In the genomic region with DNA sequence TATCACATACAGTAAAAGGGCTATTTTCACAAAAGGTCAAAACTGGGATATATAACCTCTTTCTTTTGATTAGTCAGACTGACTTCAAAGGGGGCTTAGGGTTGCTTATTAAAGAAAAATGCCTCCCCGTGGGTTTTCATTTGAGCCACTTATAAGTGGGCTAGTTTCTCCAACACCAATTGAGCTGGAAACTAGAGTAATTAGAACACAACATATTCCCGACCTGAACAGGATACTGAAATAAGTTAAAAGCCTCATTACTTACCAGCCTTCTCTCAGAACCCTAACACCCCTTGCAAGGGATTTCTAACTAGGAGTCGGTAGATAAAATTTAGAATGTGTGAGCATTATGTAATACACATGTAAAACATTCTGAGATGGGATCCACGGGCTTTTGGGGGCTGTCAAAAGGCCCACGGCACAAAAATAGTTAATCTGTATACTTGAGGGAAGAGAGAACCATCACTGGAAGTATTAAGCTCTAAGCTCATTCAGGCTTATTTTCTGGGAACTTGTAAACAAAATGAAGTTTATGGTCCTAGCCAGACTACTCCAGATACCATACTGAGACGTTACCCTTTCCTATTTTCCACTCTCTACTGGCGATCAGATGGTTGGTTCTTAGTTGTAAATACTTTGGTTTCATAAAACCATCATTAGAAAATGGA, we compare ENCODE assay signal across 7 cellular contexts. TPM values are rescaled to one million over a fixed set of nuclear protein-coding genes. Genes with fewer than 3 reads are reported as not detected.
A peak's percentile ranks its signal among the peaks of the same experiment; 100 is the strongest.
DNase-seq lines count a peak whose midpoint lies in the region; ATAC-seq and TF ChIP-seq lines count a peak whose summit lies in the region.

No MANE protein-coding gene starts in this region.

- POLR2A ChIA-PET in HCT116 (lab: Charles Lee) = interaction anchor here (1.1 to 2.5 kb wide), 3 partner anchors 12 to 30 kb away, joined by 3 to 18 read pairs (median 3); a partner anchor contains a TSS

- no peak for TF ChIP-seq RAD21 in HCT116 (IDR thresholded peaks at IDR 0.05; ENCODE audit: low read depth)

- RAD21 ChIA-PET in HCT116 (lab: Charles Lee; ENCODE audit: low non-redundant PET in 1 of 2, low total read pairs in 2 of 2, uncharacterized antibody in 2 of 2, unreplicated experiment in 2 of 2) = no interaction called here

- no peaks in the 10 kb centered on the region for H3K36me3 ChIP-seq in HCT116 (ENCODE audit: control insufficient read depth in 1 of 2, insufficient read depth in 2 of 2, low read length in 2 of 2)

- no peak for TF ChIP-seq POLR2A in HCT116 (IDR thresholded peaks at IDR 0.05; ENCODE audit: borderline replicate concordance, extremely low read depth, insufficient read depth, insufficient read length)

- peaks cover 23 to 32% of the 10 kb centered on the region in 2 experiments for H3K4me1 ChIP-seq in HCT116 (ENCODE audit: control insufficient read depth in 1 of 2, insufficient read depth in 2 of 2, low read length in 2 of 2)

- H3K9me2 ChIP-seq in HCT116 (ENCODE audit: insufficient read depth) = no peaks in the 10 kb centered on the region

- no peaks in the 10 kb centered on the region for H4K20me1 ChIP-seq in HCT116 (ENCODE audit: insufficient read depth)

- CTCF ChIA-PET in HCT116 (lab: Charles Lee) = interaction anchor here (0.8 kb wide), 1 partner anchor 29 kb away, joined by 3 read pairs; no protein-coding TSS in a partner anchor

- no peak for ATAC-seq in HCT116
- no peak for ATAC-seq in T-helper 17 cell
- no peak for ATAC-seq in stimulated activated naive B cell treated with anti-CD40 and anti-IgM and Interleukin-4, amounts not matched to agents 10 μg/mL and 1 μg/mL and 100 μg/mL, for 72 hours (replicated peaks)
- no peak for ATAC-seq in HG03469 (IDR thresholded peaks at IDR 0.05; ENCODE audit: unreplicated experiment)

- peaks cover 15% of the 10 kb centered on the region for H3K9me3 Mint-ChIP-seq in glutamatergic neuron (ENCODE audit: unreplicated experiment)
- no peaks in the 10 kb centered on the region for H3K9me3 Mint-ChIP-seq in stimulated activated naive B cell treated with anti-CD40 and anti-IgM and Interleukin-4, amounts not matched to agents 10 μg/mL and 1 μg/mL and 100 μg/mL, for 72 hours

- no peak for DNase-seq in HCT116 (ENCODE audit: low read depth, low spot score)
- no peak for DNase-seq in T-helper 17 cell
- no peak for DNase-seq in glutamatergic neuron
- DNase-seq in stimulated activated naive B cell treated with anti-CD40 and anti-IgM and Interleukin-4, amounts not matched to agents 10 μg/mL and 1 μg/mL and 100 μg/mL, for 72 hours = no peak
- no peak for DNase-seq in hippocampal formation (lab: John Stamatoyannopoulos, UW)
- no peak for DNase-seq in activated effector memory CD4-positive, alpha-beta T cell treated with Interleukin-2 at 50 U/mL for 16 hours

- H3K27ac Mint-ChIP-seq in T-helper 17 cell = no peak overlapping the region
- peak overlapping the region; percentile 100 for H3K27ac Mint-ChIP-seq in glutamatergic neuron (ENCODE audit: unreplicated experiment)
- H3K27ac Mint-ChIP-seq in stimulated activated naive B cell treated with anti-CD40 and anti-IgM and Interleukin-4, amounts not matched to agents 10 μg/mL and 1 μg/mL and 100 μg/mL, for 72 hours = peak overlapping the region; percentile 100

- peaks cover 48% of the 10 kb centered on the region for H3K79me2 ChIP-seq in HCT116 (ENCODE audit: insufficient read depth, low read length)

- no peaks in the 10 kb centered on the region for H3K27me3 ChIP-seq in HCT116 (ENCODE audit: insufficient read depth, low read length)

- peak overlapping the region; percentile 68 to 76 for H3K4me3 ChIP-seq in HCT116 (replicated peaks in 1 of 2; ENCODE audit: low read depth in 1 of 2, low read length in 2 of 2)

- H3K36me3 Mint-ChIP-seq in T-helper 17 cell (ENCODE audit: low read depth) = peaks cover 2% of the 10 kb centered on the region
- H3K36me3 Mint-ChIP-seq in glutamatergic neuron (ENCODE audit: unreplicated experiment) = no peaks in the 10 kb centered on the region
- H3K36me3 Mint-ChIP-seq in stimulated activated naive B cell treated with anti-CD40 and anti-IgM and Interleukin-4, amounts not matched to agents 10 μg/mL and 1 μg/mL and 100 μg/mL, for 72 hours = peaks cover 5 to 12% of the 10 kb centered on the region in 2 donors

- H3K27ac ChIP-seq in HCT116 (ENCODE audit: low read depth, low read length) = peak overlapping the region; percentile 91

- H3K4me2 ChIP-seq in HCT116 (ENCODE audit: low read length) = peak overlapping the region; percentile 88

- intact Hi-C loops in HCT116 (cut with micrococcal nuclease) = loop anchor here (1.0 to 10.0 kb wide), 4 partner anchors 29 to 600 kb away; a partner anchor contains a TSS

- H3K4me1 Mint-ChIP-seq in T-helper 17 cell (peaks cover 39% of the 10 kb centered on the region), glutamatergic neuron (ENCODE audit: low read depth, unreplicated experiment) (peaks cover 59% of the 10 kb centered on the region)
- peaks cover 30 to 43% of the 10 kb centered on the region in 2 donors for H3K4me1 Mint-ChIP-seq in stimulated activated naive B cell treated with anti-CD40 and anti-IgM and Interleukin-4, amounts not matched to agents 10 μg/mL and 1 μg/mL and 100 μg/mL, for 72 hours

- peak overlapping the region; percentile 97 for H3K4me3 Mint-ChIP-seq in T-helper 17 cell
- peak overlapping the region; percentile 100 for H3K4me3 Mint-ChIP-seq in glutamatergic neuron (ENCODE audit: unreplicated experiment)
- peak overlapping the region; percentile 99 for H3K4me3 Mint-ChIP-seq in stimulated activated naive B cell treated with anti-CD40 and anti-IgM and Interleukin-4, amounts not matched to agents 10 μg/mL and 1 μg/mL and 100 μg/mL, for 72 hours

- H2AFZ ChIP-seq in HCT116 (ENCODE audit: low read depth, low read length, poor library complexity, severe bottlenecking) = no peak overlapping the region

- H3K27me3 Mint-ChIP-seq in T-helper 17 cell (no peaks in the 10 kb centered on the region), glutamatergic neuron (ENCODE audit: unreplicated experiment) (peaks cover 2% of the 10 kb centered on the region)
- no peaks in the 10 kb centered on the region for H3K27me3 Mint-ChIP-seq in stimulated activated naive B cell treated with anti-CD40 and anti-IgM and Interleukin-4, amounts not matched to agents 10 μg/mL and 1 μg/mL and 100 μg/mL, for 72 hours

- H3K9me3 ChIP-seq in HCT116 (ENCODE audit: control insufficient read depth in 1 of 2, insufficient read depth in 1 of 2, low read depth in 1 of 2, low read length in 2 of 2) (no peaks in the 10 kb centered on the region), T-helper 17 cell (ENCODE audit: control insufficient read depth, low read length, poor library complexity, severe bottlenecking) (no peaks in the 10 kb centered on the region)

- TF ChIP-seq CTCF in HCT116 (IDR thresholded peaks at IDR 0.05 in 2 of 3, conservative IDR thresholded peaks at IDR 0.05 in 1 of 3; ENCODE audit: borderline replicate concordance in 1 of 3, insufficient read depth in 1 of 3, low read depth in 2 of 3, low read length in 2 of 3) = no peak
- no peak for TF ChIP-seq CTCF in glutamatergic neuron (IDR thresholded peaks at IDR 0.05; ENCODE audit: partially characterized antibody, unreplicated experiment)

- no TSS peak for BruUV-seq in HCT116 (replicated peaks; lab: Mats Ljungman, UMichigan)

- peak overlapping the region; percentile 94 for H3K9ac ChIP-seq in HCT116 (ENCODE audit: low read length)

TF ChIP-seq in HCT116, 20 proteins besides CTCF, POLR2A, EP300 and RAD21:
- no peak for TF ChIP-seq CBX3 (IDR thresholded peaks at IDR 0.05; ENCODE audit: low read depth)

RNA-seq across cellular contexts. Expression of a gene that starts 29.3 kb away (rescaled TPM):
- 39.8 TPM for total RNA-seq in HCT116 (2021; ENCODE audit: unreplicated experiment)
- 26.8 and 32.2 TPM in 2 replicates for polyA plus RNA-seq in HCT116 (2012)
- total RNA-seq in T-helper 17 cell = 100 to 1,000 TPM; 285 to 301 TPM
- total RNA-seq in glutamatergic neuron (ENCODE audit: unreplicated experiment) = 126 TPM
